18 cellular contexts compared by ENCODE assay signal in genomic region chr1:97980530-97980929, GRCh38. TPM values are rescaled to one million over a fixed set of nuclear protein-coding genes. Genes with fewer than 3 reads are reported as not detected.
DNase-seq lines count a peak whose midpoint lies in the region; ATAC-seq, FAIRE-seq and TF ChIP-seq lines count a peak whose summit lies in the region.
"Had no signal": no experiment of that assay in that cellular context is flagged by ENCODE, and none has a peak within 500 bp of the region (broad histone marks: within the 10 kb centered on the region; RNA-seq: fewer than 3 reads in every experiment).

No MANE protein-coding gene starts in this region.

- peak; percentile 45 for FAIRE-seq in kidney (lab: Jason Lieb, UNC)
- FAIRE-seq: GM12892, GM18507 had no signal

- TF ChIP-seq CTCF in VCaP (conservative IDR thresholded peaks at IDR 0.05), result no peak
- no peak for TF ChIP-seq CTCF in kidney (IDR thresholded peaks at IDR 0.05; ENCODE audit: borderline replicate concordance, extremely low read depth, insufficient read depth)
- no peak for TF ChIP-seq CTCF in testis (IDR thresholded peaks at IDR 0.05)

- H3K27ac ChIP-seq in VCaP (peak overlapping the region; percentile 25; the same call in 1 of the 2 replicates), kidney (ENCODE audit: low read depth in 2 of 2, low read length in 2 of 2) (no peak overlapping the region), testis (no peak overlapping the region)
- H3K27ac ChIP-seq: BLaER1 had no signal

- WGBS in testis, 2 donors, result 96 to 97% methylated on average over 2 of the region's 2 CpGs

- DNase-seq in NCI-H526 (lab: John Stamatoyannopoulos, UW) (peak; percentile 18 to 32), kidney (no peak), testis (no peak)
- DNase-seq in stimulated activated CD4-positive, alpha-beta T cell treated with anti-CD3 and anti-CD28 coated beads, Interleukin-1b, Interleukin-23, amount 100 ng/mL, for 48 hours, result no peak
- DNase-seq: 8988T; CD4-positive, alpha-beta memory T cell; DMS153; DMS79; GDM1; GOT3; H7 had no signal

- no peak overlapping the region for H3K9ac ChIP-seq in kidney (ENCODE audit: low read length in 2 of 2)
- H3K9ac ChIP-seq: BLaER1 had no signal

- H3K4me1 ChIP-seq in kidney (ENCODE audit: control insufficient read depth in 1 of 2, insufficient read depth in 1 of 2, low read depth in 1 of 2, low read length in 2 of 2) (no peaks in the 10 kb centered on the region), testis (no peaks in the 10 kb centered on the region)
- H3K4me1 ChIP-seq: BLaER1 had no signal

- intact Hi-C loops in kidney (cut with DNase I), result no loop called here
- intact Hi-C loops in testis (cut with DNase I; ENCODE audit: low total_unique reads), result no loop called here

- H3K4me3 ChIP-seq in kidney (ENCODE audit: low read length in 2 of 2) (no peak overlapping the region), testis (no peak overlapping the region)
- H3K4me3 ChIP-seq: BLaER1 had no signal

- no peak for TF ChIP-seq POLR2A in testis (IDR thresholded peaks at IDR 0.05)

- H3K36me3 ChIP-seq in kidney (ENCODE audit: control insufficient read depth in 1 of 2, insufficient read depth in 2 of 2, low read length in 2 of 2) (no peaks in the 10 kb centered on the region), testis (ENCODE audit: low read depth, missing control alignments) (no peaks in the 10 kb centered on the region)
- H3K36me3 ChIP-seq: BLaER1 had no signal

- H3K9me3 ChIP-seq in kidney (ENCODE audit: control insufficient read depth in 1 of 2, low read length in 2 of 2), result no peaks in the 10 kb centered on the region
- H3K9me3 ChIP-seq in testis, result no peaks in the 10 kb centered on the region
- H3K9me3 ChIP-seq: BLaER1 had no signal

- ATAC-seq in GM21360 (IDR thresholded peaks at IDR 0.05; ENCODE audit: unreplicated experiment) (no peak), GM18520 (IDR thresholded peaks at IDR 0.05; ENCODE audit: unreplicated experiment) (no peak)
- ATAC-seq: HCT116 had no signal

- no peaks in the 10 kb centered on the region for H3K27me3 ChIP-seq in testis
- H3K27me3 ChIP-seq: BLaER1 had no signal

RNA-seq across cellular contexts. Expression of gene DPYD, which starts 59.7 kb away (rescaled TPM):
- 41.6 TPM for total RNA-seq in kidney
- polyA plus RNA-seq in kidney (ENCODE audit: insufficient read depth, low read depth, low replicate concordance), result 4.9 TPM
- total RNA-seq in testis, result 10 to 100 TPM; 11.5 to 14.7 TPM
- polyA plus RNA-seq in testis (ENCODE audit: insufficient read depth, low read depth, low replicate concordance), result 6.7 TPM

Comparison
In these comparisons a context has a peak if more than half of its experiments do, and no peak if none do; other contexts are left out.
1. DNase-seq: peak in NCI-H526 (2 of 2); none in kidney (single experiment), stimulated activated CD4-positive, alpha-beta T cell treated with anti-CD3 and anti-CD28 coated beads, Interleukin-1b, Interleukin-23, amount 100 ng/mL, for 48 hours (single experiment) and testis (single experiment).